In the genomic region with DNA sequence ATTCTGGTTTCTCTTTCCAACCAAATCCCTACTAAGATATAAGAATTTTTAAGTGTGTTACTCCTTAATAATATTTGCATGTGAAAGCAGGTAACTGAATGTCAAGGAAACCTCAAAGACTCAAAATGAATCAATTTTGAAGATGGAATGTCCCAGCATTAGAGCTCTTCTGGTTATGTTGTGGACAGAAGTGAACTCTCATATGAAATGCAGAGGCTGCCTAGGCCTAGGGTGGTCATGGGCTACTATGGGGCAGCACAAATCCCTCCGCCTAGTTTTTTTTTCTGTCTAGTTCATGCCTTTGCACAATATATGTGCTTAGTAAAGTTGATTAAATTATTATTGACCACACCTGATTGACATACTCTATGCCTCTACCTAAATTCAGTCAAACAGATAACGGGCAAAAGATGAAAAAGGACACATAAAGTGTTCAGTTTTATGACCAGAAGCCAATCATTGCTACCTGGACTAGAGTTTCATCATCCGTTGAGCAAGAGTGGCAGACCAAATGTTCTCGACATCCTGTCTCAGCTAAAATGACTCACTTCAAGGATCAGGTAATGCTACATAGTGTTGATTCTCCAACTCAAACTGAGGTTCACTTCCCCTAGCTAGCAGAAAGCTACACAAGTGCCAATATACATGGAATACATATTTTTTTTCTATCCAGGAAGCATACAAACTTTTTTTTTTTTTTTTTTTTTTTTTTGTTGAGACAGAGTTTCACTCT, we compare ENCODE assay signal across 26 cellular contexts.
A peak's percentile ranks its signal among the peaks of the same experiment; 100 is the strongest.
DNase-seq lines count a peak whose midpoint lies in the region; ATAC-seq and TF ChIP-seq lines count a peak whose summit lies in the region.
"Had no signal": no experiment of that assay in that cellular context is flagged by ENCODE, and none has a peak within 500 bp of the region (broad histone marks: within the 10 kb centered on the region; RNA-seq: fewer than 3 reads in every experiment).

No MANE protein-coding gene starts in this region.

- ATAC-seq in activated CD8-positive, alpha-beta memory T cell treated with anti-CD3 and anti-CD28 coated beads, Interleukin-2, amount 10 ng/mL, durations not matched to agents 7 days and 5 days, result peak; percentile 77
- ATAC-seq in activated CD8-positive, alpha-beta T cell treated with anti-CD3 and anti-CD28 coated beads, Interleukin-2, amount 10 ng/mL, durations not matched to agents 7 days and 5 days, result no peak
- ATAC-seq in esophagus mucosa (peak; percentile 75), omental fat pad (ENCODE audit: low FRiP score) (no peak), GM18858 (IDR thresholded peaks at IDR 0.05; ENCODE audit: unreplicated experiment) (no peak)
- ATAC-seq: left lobe of liver, natural killer cell had no signal

- H3K9me3 Mint-ChIP-seq in activated CD8-positive, alpha-beta memory T cell treated with anti-CD3 and anti-CD28 coated beads, Interleukin-2, amount 10 ng/mL, durations not matched to agents 7 days and 5 days (ENCODE audit: low read depth), result no peaks in the 10 kb centered on the region
- H3K9me3 Mint-ChIP-seq in activated CD8-positive, alpha-beta T cell treated with anti-CD3 and anti-CD28 coated beads, Interleukin-2, amount 10 ng/mL, durations not matched to agents 7 days and 5 days (ENCODE audit: insufficient read depth), result no peaks in the 10 kb centered on the region
- H3K9me3 Mint-ChIP-seq: H9, natural killer cell had no signal

- H3K27ac ChIP-seq in substantia nigra (ENCODE audit: low read depth, low read length, poor library complexity, severe bottlenecking), result no peak overlapping the region
- H3K27ac ChIP-seq: BLaER1 treated with 17β-estradiol and CSF1 and Interleukin-3, amounts not matched to agents 10 nM and 100 nM; ovary; SK-N-MC; suprapubic skin; vagina; WERI-Rb-1 had no signal

- TF ChIP-seq CTCF in GM12865 (IDR thresholded peaks at IDR 0.05; ENCODE audit: insufficient read depth, low read depth, low read length, missing control alignments) (no peak), omental fat pad (IDR thresholded peaks at IDR 0.05) (no peak)

- peaks cover 18% of the 10 kb centered on the region for H3K4me1 Mint-ChIP-seq in activated CD8-positive, alpha-beta memory T cell treated with anti-CD3 and anti-CD28 coated beads, Interleukin-2, amount 10 ng/mL, durations not matched to agents 7 days and 5 days
- peaks cover 28% of the 10 kb centered on the region for H3K4me1 Mint-ChIP-seq in activated CD8-positive, alpha-beta T cell treated with anti-CD3 and anti-CD28 coated beads, Interleukin-2, amount 10 ng/mL, durations not matched to agents 7 days and 5 days (ENCODE audit: low read depth)
- H3K4me1 Mint-ChIP-seq: natural killer cell had no signal

- no peak overlapping the region for H3K4me3 ChIP-seq in GM12865 (ENCODE audit: low read depth, low read length)
- H3K4me3 ChIP-seq: BLaER1 treated with 17β-estradiol and CSF1 and Interleukin-3, amounts not matched to agents 10 nM and 100 nM; ovary; SK-N-MC; suprapubic skin; vagina had no signal

- CTCF ChIA-PET in activated CD8-positive, alpha-beta memory T cell treated with anti-CD3 and anti-CD28 coated beads, Interleukin-2, amount 10 ng/mL, durations not matched to agents 7 days and 5 days (lab: Charles Lee), result interaction anchor here (0.9 to 1.6 kb wide), 4 partner anchors 10 to 183 kb away, joined by 3 to 6 read pairs (median 4); no protein-coding TSS in a partner anchor
- CTCF ChIA-PET in activated CD8-positive, alpha-beta T cell treated with anti-CD3 and anti-CD28 coated beads, Interleukin-2, amount 10 ng/mL, durations not matched to agents 7 days and 5 days (lab: Charles Lee), result interaction anchor here (0.9 to 2.0 kb wide), 3 partner anchors 13 to 1263 kb away, joined by 3 to 5 read pairs (median 4); a partner anchor contains a TSS

- POLR2A ChIA-PET in activated CD8-positive, alpha-beta T cell treated with anti-CD3 and anti-CD28 coated beads, Interleukin-2, amount 10 ng/mL, durations not matched to agents 7 days and 5 days (lab: Charles Lee), result no interaction called here

- H3K27me3 Mint-ChIP-seq in activated CD8-positive, alpha-beta memory T cell treated with anti-CD3 and anti-CD28 coated beads, Interleukin-2, amount 10 ng/mL, durations not matched to agents 7 days and 5 days, result no peaks in the 10 kb centered on the region
- H3K27me3 Mint-ChIP-seq in activated CD8-positive, alpha-beta T cell treated with anti-CD3 and anti-CD28 coated beads, Interleukin-2, amount 10 ng/mL, durations not matched to agents 7 days and 5 days (ENCODE audit: low read depth), result no peaks in the 10 kb centered on the region

- no peak overlapping the region for H3K4me3 Mint-ChIP-seq in activated CD8-positive, alpha-beta memory T cell treated with anti-CD3 and anti-CD28 coated beads, Interleukin-2, amount 10 ng/mL, durations not matched to agents 7 days and 5 days
- H3K4me3 Mint-ChIP-seq in activated CD8-positive, alpha-beta T cell treated with anti-CD3 and anti-CD28 coated beads, Interleukin-2, amount 10 ng/mL, durations not matched to agents 7 days and 5 days, result no peak overlapping the region
- H3K4me3 Mint-ChIP-seq: H9, natural killer cell had no signal

- H3K27ac Mint-ChIP-seq in activated CD8-positive, alpha-beta memory T cell treated with anti-CD3 and anti-CD28 coated beads, Interleukin-2, amount 10 ng/mL, durations not matched to agents 7 days and 5 days, result peak overlapping the region; percentile 73
- H3K27ac Mint-ChIP-seq in activated CD8-positive, alpha-beta T cell treated with anti-CD3 and anti-CD28 coated beads, Interleukin-2, amount 10 ng/mL, durations not matched to agents 7 days and 5 days, result peak overlapping the region; percentile 66
- H3K27ac Mint-ChIP-seq: natural killer cell had no signal

- peak; percentile 46 for DNase-seq in activated CD8-positive, alpha-beta memory T cell treated with anti-CD3 and anti-CD28 coated beads, Interleukin-2, amount 10 ng/mL, durations not matched to agents 7 days and 5 days
- no peak for DNase-seq in activated CD8-positive, alpha-beta memory T cell treated with anti-CD3 and anti-CD28 coated beads, Interleukin-2, amount 50 U/mL, for 4 hours
- DNase-seq in GM12865 (ENCODE audit: low read depth) (peak; percentile 35), substantia nigra (lab: John Stamatoyannopoulos, UW) (no peak), omental fat pad (ENCODE audit: low spot score) (no peak)
- peak; percentile 38 for DNase-seq in activated CD8-positive, alpha-beta T cell treated with anti-CD3 and anti-CD28 coated beads, Interleukin-2, amount 10 ng/mL, durations not matched to agents 7 days and 5 days
- DNase-seq: activated gamma-delta T cell treated with Interleukin-2 at 50 U/mL for 16 hours; cerebellar nuclear complex; EL; foreskin fibroblast; H9; IMR-90; natural killer cell; NCI-H2081 treated with DMSO at 0.1 percent for 48 hours; NK-92 treated with Interleukin-12 subunit alpha and Interleukin-12 subunit beta, amount 100 ng/mL, for 24 hours; ovary; stimulated activated CD4-positive, alpha-beta T cell treated with anti-CD3 and anti-CD28 coated beads, Interleukin-12 subunit alpha, Interleukin-12 subunit beta, amount 100 ng/mL, for 4 hours; stimulated activated CD8-positive, alpha-beta memory T cell treated with anti-CD3 and anti-CD28 coated beads, Interleukin-4, amount 100 ng/mL, for 48 hours; WERI-Rb-1 had no signal

- H3K36me3 Mint-ChIP-seq in activated CD8-positive, alpha-beta memory T cell treated with anti-CD3 and anti-CD28 coated beads, Interleukin-2, amount 10 ng/mL, durations not matched to agents 7 days and 5 days, result peaks cover 7% of the 10 kb centered on the region
- peaks cover 2% of the 10 kb centered on the region for H3K36me3 Mint-ChIP-seq in activated CD8-positive, alpha-beta T cell treated with anti-CD3 and anti-CD28 coated beads, Interleukin-2, amount 10 ng/mL, durations not matched to agents 7 days and 5 days (ENCODE audit: low read depth)
- H3K36me3 Mint-ChIP-seq: natural killer cell had no signal

Comparison
In these comparisons a context has a peak if more than half of its experiments do, and no peak if none do; other contexts are left out.
1. DNase-seq: peak in activated CD8-positive, alpha-beta memory T cell treated with anti-CD3 and anti-CD28 coated beads, Interleukin-2, amount 10 ng/mL, durations not matched to agents 7 days and 5 days (single experiment), GM12865 (single experiment) and activated CD8-positive, alpha-beta T cell treated with anti-CD3 and anti-CD28 coated beads, Interleukin-2, amount 10 ng/mL, durations not matched to agents 7 days and 5 days (single experiment); none in activated CD8-positive, alpha-beta memory T cell treated with anti-CD3 and anti-CD28 coated beads, Interleukin-2, amount 50 U/mL, for 4 hours (single experiment), substantia nigra (0 of 49) and omental fat pad (single experiment).
2. ATAC-seq: peak in activated CD8-positive, alpha-beta memory T cell treated with anti-CD3 and anti-CD28 coated beads, Interleukin-2, amount 10 ng/mL, durations not matched to agents 7 days and 5 days (single experiment) and esophagus mucosa (single experiment); none in activated CD8-positive, alpha-beta T cell treated with anti-CD3 and anti-CD28 coated beads, Interleukin-2, amount 10 ng/mL, durations not matched to agents 7 days and 5 days (single experiment), omental fat pad (single experiment) and GM18858 (single experiment).